In genomic region chr18:50306944-50307343, GRCh38 we compare ENCODE assay signal across 1 cellular context.
A peak's percentile ranks its signal among the peaks of the same experiment; 100 is the strongest.
TF ChIP-seq lines count a peak whose summit lies in the region.

No MANE protein-coding gene starts in this region.

TF ChIP-seq in HepG2, 621 proteins besides CTCF, POLR2A, EP300 and RAD21:
- TF ChIP-seq ZBTB33 (CRISPR knock-in tag; IDR thresholded peaks at IDR 0.05), result peak; percentile 71; the same call in 1 of the 2 replicates
- TF ChIP-seq HNRNPH1 (optimal IDR thresholded peaks at IDR 0.05; ENCODE audit: low read depth, low read length), result no peak
- TF ChIP-seq ARHGAP35 (CRISPR knock-in tag; IDR thresholded peaks at IDR 0.05; ENCODE audit: borderline replicate concordance), result no peak
- TF ChIP-seq MYPOP (CRISPR knock-in tag; IDR thresholded peaks at IDR 0.05), result no peak
- TF ChIP-seq ZNF501 (CRISPR knock-in tag; IDR thresholded peaks at IDR 0.05), result no peak
- no peak for TF ChIP-seq ZNF704 (CRISPR knock-in tag; IDR thresholded peaks at IDR 0.05; ENCODE audit: borderline replicate concordance)
- no peak for TF ChIP-seq FOXP4 (CRISPR knock-in tag; IDR thresholded peaks at IDR 0.05)
